18 cellular contexts compared by ENCODE assay signal in the genomic region with DNA sequence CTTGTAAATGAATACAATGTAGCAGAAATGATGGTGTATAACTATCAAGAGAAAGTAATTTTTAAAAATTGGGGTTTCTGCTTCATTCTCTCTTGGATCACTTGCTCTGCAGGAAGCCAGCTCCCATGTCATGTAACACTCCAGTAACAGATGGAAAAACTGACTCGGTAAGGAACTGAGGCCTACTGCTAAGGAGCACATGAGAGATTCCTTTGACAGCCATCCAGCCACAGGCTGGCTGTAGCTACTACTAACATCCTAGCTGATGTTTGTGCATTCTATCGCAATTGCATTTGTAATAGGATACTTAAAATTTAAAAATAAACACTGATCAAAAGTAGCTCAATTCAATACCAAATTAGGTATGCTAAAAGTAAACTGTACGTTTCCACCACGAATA.
DNase-seq lines count a peak whose midpoint lies in the region; ATAC-seq and TF ChIP-seq lines count a peak whose summit lies in the region.
"Had no signal": no experiment of that assay in that cellular context is flagged by ENCODE, and none has a peak within 500 bp of the region (broad histone marks: within the 10 kb centered on the region; RNA-seq: fewer than 3 reads in every experiment).

No MANE protein-coding gene starts in this region.

- peak; percentile 4 for DNase-seq in NCI-H2171 treated with DMSO at 0.1 percent for 48 hours (lab: John Stamatoyannopoulos, UW)
- no peak for DNase-seq in NCI-H2171 (lab: John Stamatoyannopoulos, UW)
- DNase-seq in fibroblast of gingiva (ENCODE audit: low read depth): peak; percentile 74
- DNase-seq in mesenchymal stem cell: peak; percentile 19
- no peak for DNase-seq in GM13977 (ENCODE audit: low spot score)
- no peak for DNase-seq in PC-3
- no peak for DNase-seq in cerebellar cortex (ENCODE audit: low spot score)
- DNase-seq: Calu3; CD8-positive, alpha-beta T cell; DMS79 treated with DMSO at 0.1 percent for 48 hours; EL; GM23248 had no signal

- H3K79me1 ChIP-seq in mesenchymal stem cell (replicated peaks; ENCODE audit: low read length, poor library complexity, severe bottlenecking): peaks cover 1% of the 10 kb centered on the region

- no peak overlapping the region for H3K14ac ChIP-seq in mesenchymal stem cell (ENCODE audit: low read length in 2 of 2)

- H2BK120ac ChIP-seq in mesenchymal stem cell (ENCODE audit: low read depth, low read length): no peak overlapping the region

- H3F3A ChIP-seq in PC-3 (ENCODE audit: low read length, unreplicated experiment): no peaks in the 10 kb centered on the region

- H3K4me3 ChIP-seq in mesenchymal stem cell (ENCODE audit: insufficient read depth in 1 of 2, low read depth in 1 of 2, low read length in 2 of 2): no peak overlapping the region
- no peak overlapping the region for H3K4me3 ChIP-seq in PC-3 (ENCODE audit: low read length)
- H3K4me3 ChIP-seq: A549; BLaER1 treated with 17β-estradiol and CSF1 and Interleukin-3, amounts not matched to agents 10 nM and 100 nM; GM12878; GM23248; HAP-1 had no signal

- H4K91ac ChIP-seq in mesenchymal stem cell (ENCODE audit: low read length): no peak overlapping the region

- H3K4me2 ChIP-seq in mesenchymal stem cell (ENCODE audit: low read length, poor library complexity, severe bottlenecking): no peak overlapping the region
- H3K4me2 ChIP-seq in PC-3 (ENCODE audit: low read length): no peak overlapping the region
- H3K4me2 ChIP-seq: A549; BLaER1 treated with 17β-estradiol and CSF1 and Interleukin-3, amounts not matched to agents 10 nM and 100 nM had no signal

- no peak overlapping the region for H3K27ac ChIP-seq in mesenchymal stem cell (ENCODE audit: low read length, poor library complexity, severe bottlenecking)
- no peak overlapping the region for H3K27ac ChIP-seq in PC-3 (ENCODE audit: low read length)
- H3K27ac ChIP-seq: 22Rv1; A549; BLaER1 treated with 17β-estradiol and CSF1 and Interleukin-3, amounts not matched to agents 10 nM and 100 nM; GM23248 had no signal

- H3K27me3 ChIP-seq in mesenchymal stem cell (ENCODE audit: control insufficient read depth in 1 of 2, insufficient read depth in 1 of 2, low read length in 2 of 2): no peaks in the 10 kb centered on the region
- H3K27me3 ChIP-seq in PC-3 (ENCODE audit: low read length): no peaks in the 10 kb centered on the region
- H3K27me3 ChIP-seq: BLaER1 treated with 17β-estradiol and CSF1 and Interleukin-3, amounts not matched to agents 10 nM and 100 nM had no signal

- H4K8ac ChIP-seq in mesenchymal stem cell (ENCODE audit: low read length): no peak overlapping the region

- BruUV-seq in PC-3 (replicated peaks; lab: Mats Ljungman, UMichigan): no TSS peak

- no peaks in the 10 kb centered on the region for H3K9me2 ChIP-seq in PC-3 (replicated peaks; ENCODE audit: low read length)

- no peaks in the 10 kb centered on the region for H3K79me2 ChIP-seq in PC-3 (ENCODE audit: low read length)

- TF ChIP-seq CTCF in GM13977 (IDR thresholded peaks at IDR 0.05; ENCODE audit: extremely low read depth, insufficient read depth, missing control alignments) (no peak), PC-3 (conservative IDR thresholded peaks at IDR 0.05; ENCODE audit: low read depth, low read length) (no peak)

- H3K23ac ChIP-seq in mesenchymal stem cell (ENCODE audit: low read length in 2 of 2): no peak overlapping the region

- no peak overlapping the region for H2BK15ac ChIP-seq in mesenchymal stem cell (ENCODE audit: low read depth, poor library complexity, severe bottlenecking)

- no peak overlapping the region for H2BK12ac ChIP-seq in mesenchymal stem cell (ENCODE audit: low read length in 2 of 2)

- H2AFZ ChIP-seq in mesenchymal stem cell (ENCODE audit: low read depth, low read length) (no peak overlapping the region), PC-3 (ENCODE audit: low read length) (no peak overlapping the region)
- H2AFZ ChIP-seq: GM23248 had no signal

- ATAC-seq in HG02759 (IDR thresholded peaks at IDR 0.05; ENCODE audit: unreplicated experiment) (no peak), PC-3 (no peak)
- ATAC-seq: A549; CD8-positive, alpha-beta T cell; GM12878 had no signal

- CTCF ChIA-PET in PC-3 (lab: Charles Lee): no interaction called here

- H3K9ac ChIP-seq in mesenchymal stem cell (ENCODE audit: low read length) (no peak overlapping the region), PC-3 (ENCODE audit: low read length) (no peak overlapping the region)
- H3K9ac ChIP-seq: BLaER1 treated with 17β-estradiol and CSF1 and Interleukin-3, amounts not matched to agents 10 nM and 100 nM; GM23248 had no signal

- H3K9me3 ChIP-seq in mesenchymal stem cell (ENCODE audit: control insufficient read depth, low read length) (no peaks in the 10 kb centered on the region), PC-3 (ENCODE audit: low read length) (no peaks in the 10 kb centered on the region)
- H3K9me3 ChIP-seq: A549, HAP-1 had no signal

- H3K36me3 ChIP-seq in mesenchymal stem cell (ENCODE audit: control insufficient read depth in 1 of 2, insufficient read depth in 2 of 2, low read depth in 1 of 2, low read length in 2 of 2): no peaks in the 10 kb centered on the region
- H3K36me3 ChIP-seq in PC-3 (ENCODE audit: low read depth, low read length): no peaks in the 10 kb centered on the region
- H3K36me3 ChIP-seq: HAP-1 had no signal

- 67% methylated on average over 1 of the region's 4 CpGs for WGBS in mesenchymal stem cell

- no peak overlapping the region for H2BK5ac ChIP-seq in mesenchymal stem cell (ENCODE audit: low read depth, low read length, poor library complexity, severe bottlenecking)

- POLR2A ChIA-PET in PC-3 (lab: Charles Lee; ENCODE audit: unreplicated experiment): no interaction called here

- H4K20me1 ChIP-seq in PC-3 (ENCODE audit: low read length): no peaks in the 10 kb centered on the region
- H4K20me1 ChIP-seq: BLaER1 treated with 17β-estradiol and CSF1 and Interleukin-3, amounts not matched to agents 10 nM and 100 nM had no signal

- in situ Hi-C loops in GM13977 (cut with MboI; ENCODE audit: low pct_unique_long_range_greater_than_20kb, low sequenced_read_pairs, unreplicated experiment): no loop called here

- H3K4ac ChIP-seq in mesenchymal stem cell (ENCODE audit: low read depth in 1 of 2, low read length in 2 of 2): no peak overlapping the region

- H2AK5ac ChIP-seq in mesenchymal stem cell (ENCODE audit: low read length, severe bottlenecking): no peak overlapping the region

- H3K18ac ChIP-seq in mesenchymal stem cell (ENCODE audit: low read depth in 1 of 2, low read length in 2 of 2): no peak overlapping the region

- intact Hi-C loops in PC-3 (cut with micrococcal nuclease): no loop called here

- H3K4me1 ChIP-seq in mesenchymal stem cell (ENCODE audit: control insufficient read depth, insufficient read depth, low read depth, low read length) (no peaks in the 10 kb centered on the region), PC-3 (ENCODE audit: insufficient read depth, low read length) (no peaks in the 10 kb centered on the region)
- H3K4me1 ChIP-seq: A549, HAP-1 had no signal

Comparison
In these comparisons a context has a peak if more than half of its experiments do, and no peak if none do; other contexts are left out.
1. DNase-seq: peak in NCI-H2171 treated with DMSO at 0.1 percent for 48 hours (single experiment), fibroblast of gingiva (single experiment) and mesenchymal stem cell (single experiment); none in NCI-H2171 (single experiment), GM13977 (single experiment), PC-3 (single experiment) and cerebellar cortex (single experiment).